Comparison of ENCODE assay signal across 18 cellular contexts in the genomic region with DNA sequence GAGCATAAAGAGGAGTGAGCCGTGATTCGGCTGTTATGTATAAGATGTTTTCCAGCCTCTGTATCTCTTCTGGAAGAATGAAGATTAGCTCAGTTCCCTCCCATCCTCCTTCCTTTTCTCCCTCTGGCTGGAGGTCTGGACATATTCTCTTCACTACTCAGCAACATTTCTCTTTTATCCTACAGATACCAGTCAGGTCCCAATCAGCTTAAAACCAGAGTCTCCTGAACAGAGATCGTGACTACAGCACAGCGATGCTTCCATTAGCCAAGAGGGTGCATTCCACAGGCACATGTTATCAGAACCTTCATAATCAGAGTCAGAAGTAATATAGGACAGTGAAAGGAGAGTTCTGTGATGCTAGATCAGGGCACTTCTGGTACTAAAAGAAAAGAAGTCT.
A peak's percentile ranks its signal among the peaks of the same experiment; 100 is the strongest.
DNase-seq lines count a peak whose midpoint lies in the region; ATAC-seq, FAIRE-seq and TF ChIP-seq lines count a peak whose summit lies in the region.
"Had no signal": no experiment of that assay in that cellular context is flagged by ENCODE, and none has a peak within 500 bp of the region (broad histone marks: within the 10 kb centered on the region; RNA-seq: fewer than 3 reads in every experiment).

No MANE protein-coding gene starts in this region.

- H3K27ac ChIP-seq in VCaP = peak overlapping the region; percentile 99
- H3K27ac ChIP-seq: HL-60 had no signal

- TF ChIP-seq CTCF in VCaP (conservative IDR thresholded peaks at IDR 0.05) = no peak
- no peak for TF ChIP-seq CTCF in glutamatergic neuron (IDR thresholded peaks at IDR 0.05; ENCODE audit: partially characterized antibody, unreplicated experiment)
- TF ChIP-seq CTCF in nephron progenitor cell (IDR thresholded peaks at IDR 0.05) = no peak

- H3K9me3 Mint-ChIP-seq in glutamatergic neuron (ENCODE audit: unreplicated experiment) = peaks cover 6% of the 10 kb centered on the region
- peaks cover 3% of the 10 kb centered on the region for H3K9me3 Mint-ChIP-seq in nephron progenitor cell
- H3K9me3 Mint-ChIP-seq: CD8-positive, alpha-beta memory T cell had no signal

- no peak for FAIRE-seq in urothelium cell line (lab: Jason Lieb, UNC)
- FAIRE-seq: A204.1 had no signal

- H3K27ac Mint-ChIP-seq in glutamatergic neuron (ENCODE audit: unreplicated experiment) (peak overlapping the region; percentile 74), nephron progenitor cell (peak overlapping the region; percentile 6)
- H3K27ac Mint-ChIP-seq: CD4-positive, CD25-positive, alpha-beta regulatory T cell; CD8-positive, alpha-beta memory T cell had no signal

- H3K27me3 Mint-ChIP-seq in glutamatergic neuron (ENCODE audit: unreplicated experiment) (peaks cover 3% of the 10 kb centered on the region), nephron progenitor cell (ENCODE audit: low read depth, poor library complexity) (no peaks in the 10 kb centered on the region)

- H3K4me3 Mint-ChIP-seq in glutamatergic neuron (ENCODE audit: unreplicated experiment) (peak overlapping the region; percentile 52), nephron progenitor cell (no peak overlapping the region)
- H3K4me3 Mint-ChIP-seq: CD4-positive, CD25-positive, alpha-beta regulatory T cell; CD8-positive, alpha-beta memory T cell had no signal

- intact Hi-C loops in sciatic nerve (cut with DNase I) = no loop called here

- H3K36me3 Mint-ChIP-seq in glutamatergic neuron (ENCODE audit: unreplicated experiment) = no peaks in the 10 kb centered on the region
- H3K36me3 Mint-ChIP-seq in nephron progenitor cell (ENCODE audit: low read depth) = no peaks in the 10 kb centered on the region
- H3K36me3 Mint-ChIP-seq: CD4-positive, CD25-positive, alpha-beta regulatory T cell; CD8-positive, alpha-beta memory T cell had no signal

- DNase-seq in ELF-1 (ENCODE audit: low read depth, low spot score) (peak; percentile 34), glutamatergic neuron (no peak), nephron progenitor cell (no peak), sciatic nerve (ENCODE audit: low spot score) (no peak), urothelium cell line (ENCODE audit: low spot score) (no peak)
- DNase-seq: ACHN; BE2C; C1 segment of cervical spinal cord; CD4-positive, CD25-positive, alpha-beta regulatory T cell; CD8-positive, alpha-beta memory T cell; COR-L47; DMS79; GF-D8 had no signal

- H3K4me1 Mint-ChIP-seq in glutamatergic neuron (ENCODE audit: low read depth, unreplicated experiment) (peaks cover 35% of the 10 kb centered on the region), nephron progenitor cell (peaks cover 31% of the 10 kb centered on the region)
- H3K4me1 Mint-ChIP-seq: CD4-positive, CD25-positive, alpha-beta regulatory T cell; CD8-positive, alpha-beta memory T cell had no signal

- ATAC-seq in sciatic nerve (no peak), GM21423 (IDR thresholded peaks at IDR 0.05; ENCODE audit: unreplicated experiment) (no peak), GM21717 (IDR thresholded peaks at IDR 0.05; ENCODE audit: unreplicated experiment) (no peak)
